ENCODE assay signal across 2 cellular contexts in genomic region chr7:134674424-134674823, GRCh38.
TF ChIP-seq lines count a peak whose summit lies in the region.

No MANE protein-coding gene starts in this region.

TF ChIP-seq in A549, 52 proteins besides CTCF, POLR2A, EP300 and RAD21:
- TF ChIP-seq TFCP2L1 (CRISPR knock-in tag; IDR thresholded peaks at IDR 0.05): no peak

TF ChIP-seq in K562, 482 proteins besides CTCF, POLR2A, EP300 and RAD21:
- TF ChIP-seq E2F8 (IDR thresholded peaks at IDR 0.05; ENCODE audit: low read depth, partially characterized antibody) (no peak), KDM1A (IDR thresholded peaks at IDR 0.05) (0 out of 4 replicates have a peak, but pooled peaks of 1 of the 2 experiments have one; percentile 21), RBM25 (IDR thresholded peaks at IDR 0.05; ENCODE audit: low read depth, low read length, severe bottlenecking) (peak; percentile 48), RBM14 (IDR thresholded peaks at IDR 0.05; ENCODE audit: borderline replicate concordance, insufficient read depth, low read depth, low read length) (no peak), ZNF146 (CRISPR knock-in tag; IDR thresholded peaks at IDR 0.05; ENCODE audit: unreplicated experiment) (peak; percentile 81), ZNF583 (CRISPR knock-in tag; IDR thresholded peaks at IDR 0.05) (no peak), ZKSCAN1 (IDR thresholded peaks at IDR 0.05; ENCODE audit: low read depth, low read length) (no peak)
